1 cellular context compared by ENCODE assay signal in the genomic region with DNA sequence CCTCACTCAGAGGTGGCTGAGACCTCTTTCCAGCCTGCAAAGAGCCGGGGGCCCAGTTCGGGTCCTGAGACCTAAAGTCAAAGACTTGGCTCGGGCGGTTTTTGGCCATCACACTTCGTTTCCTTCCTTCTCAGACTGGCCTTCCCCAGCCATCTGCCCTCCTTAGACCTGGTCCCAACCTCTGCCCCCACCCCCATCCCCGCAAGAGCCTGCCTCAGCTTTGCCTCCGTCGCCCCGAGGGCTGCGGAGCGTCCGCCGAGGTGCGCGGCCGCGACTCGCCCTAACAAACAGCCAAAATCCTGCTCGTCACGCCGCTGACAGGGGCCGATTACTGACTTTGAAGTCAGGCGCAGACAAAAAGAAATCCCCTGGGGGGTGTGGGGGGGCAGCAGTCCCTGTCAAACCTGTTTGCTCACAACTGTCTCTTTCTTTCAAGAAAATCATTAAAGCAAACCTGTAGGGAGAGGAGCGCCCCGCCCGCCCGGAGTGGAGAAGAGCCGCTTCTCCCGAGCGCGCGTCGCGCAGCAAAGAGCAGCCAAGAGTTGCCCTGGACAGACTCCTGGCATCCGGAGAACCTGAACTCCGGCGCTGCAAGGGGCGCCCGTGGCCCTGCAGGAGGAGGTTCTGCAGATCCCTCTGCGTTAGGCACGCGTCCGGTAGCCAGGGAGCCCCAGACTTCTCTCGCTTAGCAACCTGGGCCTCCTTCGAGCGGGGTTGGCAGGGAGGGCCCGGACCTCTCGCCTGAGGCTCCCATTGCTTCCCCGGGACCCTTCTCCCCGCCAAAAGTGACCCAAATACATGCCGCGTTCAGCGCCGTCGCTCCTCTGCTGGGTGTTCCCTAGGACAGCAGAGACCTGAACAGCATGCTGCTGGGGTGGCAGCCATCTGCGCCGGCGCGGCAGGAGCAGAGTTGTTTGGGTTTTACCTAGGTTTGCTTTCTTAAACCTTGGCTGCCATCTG.
TF ChIP-seq lines count a peak whose summit lies in the region.

No MANE protein-coding gene starts in this region.

TF ChIP-seq in liver, 16 proteins besides CTCF, POLR2A, EP300 and RAD21 (continued from another document):
- TF ChIP-seq, protein P1, sequence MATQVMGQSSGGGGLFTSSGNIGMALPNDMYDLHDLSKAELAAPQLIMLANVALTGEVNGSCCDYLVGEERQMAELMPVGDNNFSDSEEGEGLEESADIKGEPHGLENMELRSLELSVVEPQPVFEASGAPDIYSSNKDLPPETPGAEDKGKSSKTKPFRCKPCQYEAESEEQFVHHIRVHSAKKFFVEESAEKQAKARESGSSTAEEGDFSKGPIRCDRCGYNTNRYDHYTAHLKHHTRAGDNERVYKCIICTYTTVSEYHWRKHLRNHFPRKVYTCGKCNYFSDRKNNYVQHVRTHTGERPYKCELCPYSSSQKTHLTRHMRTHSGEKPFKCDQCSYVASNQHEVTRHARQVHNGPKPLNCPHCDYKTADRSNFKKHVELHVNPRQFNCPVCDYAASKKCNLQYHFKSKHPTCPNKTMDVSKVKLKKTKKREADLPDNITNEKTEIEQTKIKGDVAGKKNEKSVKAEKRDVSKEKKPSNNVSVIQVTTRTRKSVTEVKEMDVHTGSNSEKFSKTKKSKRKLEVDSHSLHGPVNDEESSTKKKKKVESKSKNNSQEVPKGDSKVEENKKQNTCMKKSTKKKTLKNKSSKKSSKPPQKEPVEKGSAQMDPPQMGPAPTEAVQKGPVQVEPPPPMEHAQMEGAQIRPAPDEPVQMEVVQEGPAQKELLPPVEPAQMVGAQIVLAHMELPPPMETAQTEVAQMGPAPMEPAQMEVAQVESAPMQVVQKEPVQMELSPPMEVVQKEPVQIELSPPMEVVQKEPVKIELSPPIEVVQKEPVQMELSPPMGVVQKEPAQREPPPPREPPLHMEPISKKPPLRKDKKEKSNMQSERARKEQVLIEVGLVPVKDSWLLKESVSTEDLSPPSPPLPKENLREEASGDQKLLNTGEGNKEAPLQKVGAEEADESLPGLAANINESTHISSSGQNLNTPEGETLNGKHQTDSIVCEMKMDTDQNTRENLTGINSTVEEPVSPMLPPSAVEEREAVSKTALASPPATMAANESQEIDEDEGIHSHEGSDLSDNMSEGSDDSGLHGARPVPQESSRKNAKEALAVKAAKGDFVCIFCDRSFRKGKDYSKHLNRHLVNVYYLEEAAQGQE (IDR thresholded peaks at IDR 0.05), result no peak
- TF ChIP-seq, protein P2, sequence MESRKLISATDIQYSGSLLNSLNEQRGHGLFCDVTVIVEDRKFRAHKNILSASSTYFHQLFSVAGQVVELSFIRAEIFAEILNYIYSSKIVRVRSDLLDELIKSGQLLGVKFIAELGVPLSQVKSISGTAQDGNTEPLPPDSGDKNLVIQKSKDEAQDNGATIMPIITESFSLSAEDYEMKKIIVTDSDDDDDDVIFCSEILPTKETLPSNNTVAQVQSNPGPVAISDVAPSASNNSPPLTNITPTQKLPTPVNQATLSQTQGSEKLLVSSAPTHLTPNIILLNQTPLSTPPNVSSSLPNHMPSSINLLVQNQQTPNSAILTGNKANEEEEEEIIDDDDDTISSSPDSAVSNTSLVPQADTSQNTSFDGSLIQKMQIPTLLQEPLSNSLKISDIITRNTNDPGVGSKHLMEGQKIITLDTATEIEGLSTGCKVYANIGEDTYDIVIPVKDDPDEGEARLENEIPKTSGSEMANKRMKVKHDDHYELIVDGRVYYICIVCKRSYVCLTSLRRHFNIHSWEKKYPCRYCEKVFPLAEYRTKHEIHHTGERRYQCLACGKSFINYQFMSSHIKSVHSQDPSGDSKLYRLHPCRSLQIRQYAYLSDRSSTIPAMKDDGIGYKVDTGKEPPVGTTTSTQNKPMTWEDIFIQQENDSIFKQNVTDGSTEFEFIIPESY (IDR thresholded peaks at IDR 0.05), result no peak
- TF ChIP-seq TAF1 (conservative IDR thresholded peaks at IDR 0.05) (no peak), FOXA1 (IDR thresholded peaks at IDR 0.05) (no peak)
- TF ChIP-seq, protein P3, sequence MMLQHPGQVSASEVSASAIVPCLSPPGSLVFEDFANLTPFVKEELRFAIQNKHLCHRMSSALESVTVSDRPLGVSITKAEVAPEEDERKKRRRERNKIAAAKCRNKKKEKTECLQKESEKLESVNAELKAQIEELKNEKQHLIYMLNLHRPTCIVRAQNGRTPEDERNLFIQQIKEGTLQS (IDR thresholded peaks at IDR 0.05), result no peak
TF ChIP-seq in liver: peak in this region for 0.
